In genomic region chr1:21312407-21312992, GRCh38 we compare ENCODE assay signal across 1 cellular context.
TF ChIP-seq lines count a peak whose summit lies in the region.

No MANE protein-coding gene starts in this region.

TF ChIP-seq in HepG2, 621 proteins besides CTCF, POLR2A, EP300 and RAD21 (continued from another document and continues in another):
- TF ChIP-seq KDM6A (CRISPR knock-in tag; IDR thresholded peaks at IDR 0.05; ENCODE audit: low read depth) = no peak
- peak; percentile 89 for TF ChIP-seq RCOR2 (CRISPR knock-in tag; IDR thresholded peaks at IDR 0.05)
- no peak for TF ChIP-seq HNRNPL (IDR thresholded peaks at IDR 0.05; ENCODE audit: low read depth, low read length)
- TF ChIP-seq, protein P1, sequence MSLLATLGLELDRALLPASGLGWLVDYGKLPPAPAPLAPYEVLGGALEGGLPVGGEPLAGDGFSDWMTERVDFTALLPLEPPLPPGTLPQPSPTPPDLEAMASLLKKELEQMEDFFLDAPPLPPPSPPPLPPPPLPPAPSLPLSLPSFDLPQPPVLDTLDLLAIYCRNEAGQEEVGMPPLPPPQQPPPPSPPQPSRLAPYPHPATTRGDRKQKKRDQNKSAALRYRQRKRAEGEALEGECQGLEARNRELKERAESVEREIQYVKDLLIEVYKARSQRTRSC (CRISPR knock-in tag; IDR thresholded peaks at IDR 0.05; ENCODE audit: low read depth) = no peak
- TF ChIP-seq ZNF782 (CRISPR knock-in tag; IDR thresholded peaks at IDR 0.05; ENCODE audit: borderline replicate concordance) = no peak
- TF ChIP-seq CSRNP1 (CRISPR knock-in tag; IDR thresholded peaks at IDR 0.05) = no peak
- no peak for TF ChIP-seq GPBP1L1 (CRISPR knock-in tag; IDR thresholded peaks at IDR 0.05)
- TF ChIP-seq NR2C2 (CRISPR knock-in tag; IDR thresholded peaks at IDR 0.05; ENCODE audit: borderline replicate concordance) = peak; percentile 75
- TF ChIP-seq SMYD3 (CRISPR knock-in tag; IDR thresholded peaks at IDR 0.05) = no peak
- TF ChIP-seq JDP2 (CRISPR knock-in tag; IDR thresholded peaks at IDR 0.05; ENCODE audit: borderline replicate concordance) = no peak
- no peak for TF ChIP-seq SP140L (CRISPR knock-in tag; IDR thresholded peaks at IDR 0.05; ENCODE audit: borderline replicate concordance)
- TF ChIP-seq PAF1 (CRISPR knock-in tag; IDR thresholded peaks at IDR 0.05) = no peak
- no peak for TF ChIP-seq KLF12 (CRISPR knock-in tag; IDR thresholded peaks at IDR 0.05; ENCODE audit: borderline replicate concordance)
- no peak for TF ChIP-seq ZNF572 (CRISPR knock-in tag; IDR thresholded peaks at IDR 0.05)
- peak; percentile 33; the same call in 1 of the 2 replicates for TF ChIP-seq GATAD1 (CRISPR knock-in tag; IDR thresholded peaks at IDR 0.05)
- no peak for TF ChIP-seq TCF7 (IDR thresholded peaks at IDR 0.05; ENCODE audit: low read depth)
- TF ChIP-seq, protein P2, sequence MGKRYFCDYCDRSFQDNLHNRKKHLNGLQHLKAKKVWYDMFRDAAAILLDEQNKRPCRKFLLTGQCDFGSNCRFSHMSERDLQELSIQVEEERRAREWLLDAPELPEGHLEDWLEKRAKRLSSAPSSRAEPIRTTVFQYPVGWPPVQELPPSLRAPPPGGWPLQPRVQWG (CRISPR knock-in tag; IDR thresholded peaks at IDR 0.05; ENCODE audit: borderline replicate concordance, low read depth) = no peak
- TF ChIP-seq YEATS4 (CRISPR knock-in tag; IDR thresholded peaks at IDR 0.05; ENCODE audit: borderline replicate concordance) = no peak
- TF ChIP-seq, protein P3, sequence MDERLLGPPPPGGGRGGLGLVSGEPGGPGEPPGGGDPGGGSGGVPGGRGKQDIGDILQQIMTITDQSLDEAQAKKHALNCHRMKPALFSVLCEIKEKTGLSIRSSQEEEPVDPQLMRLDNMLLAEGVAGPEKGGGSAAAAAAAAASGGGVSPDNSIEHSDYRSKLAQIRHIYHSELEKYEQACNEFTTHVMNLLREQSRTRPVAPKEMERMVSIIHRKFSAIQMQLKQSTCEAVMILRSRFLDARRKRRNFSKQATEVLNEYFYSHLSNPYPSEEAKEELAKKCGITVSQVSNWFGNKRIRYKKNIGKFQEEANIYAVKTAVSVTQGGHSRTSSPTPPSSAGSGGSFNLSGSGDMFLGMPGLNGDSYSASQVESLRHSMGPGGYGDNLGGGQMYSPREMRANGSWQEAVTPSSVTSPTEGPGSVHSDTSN (CRISPR knock-in tag; IDR thresholded peaks at IDR 0.05) = no peak
- no peak for TF ChIP-seq ZNF333 (CRISPR knock-in tag; IDR thresholded peaks at IDR 0.05; ENCODE audit: borderline replicate concordance)
- TF ChIP-seq, protein P4, sequence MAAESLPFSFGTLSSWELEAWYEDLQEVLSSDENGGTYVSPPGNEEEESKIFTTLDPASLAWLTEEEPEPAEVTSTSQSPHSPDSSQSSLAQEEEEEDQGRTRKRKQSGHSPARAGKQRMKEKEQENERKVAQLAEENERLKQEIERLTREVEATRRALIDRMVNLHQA (CRISPR knock-in tag; IDR thresholded peaks at IDR 0.05) = no peak
- no peak for TF ChIP-seq ZNF468 (CRISPR knock-in tag; IDR thresholded peaks at IDR 0.05)
- TF ChIP-seq, protein P5, sequence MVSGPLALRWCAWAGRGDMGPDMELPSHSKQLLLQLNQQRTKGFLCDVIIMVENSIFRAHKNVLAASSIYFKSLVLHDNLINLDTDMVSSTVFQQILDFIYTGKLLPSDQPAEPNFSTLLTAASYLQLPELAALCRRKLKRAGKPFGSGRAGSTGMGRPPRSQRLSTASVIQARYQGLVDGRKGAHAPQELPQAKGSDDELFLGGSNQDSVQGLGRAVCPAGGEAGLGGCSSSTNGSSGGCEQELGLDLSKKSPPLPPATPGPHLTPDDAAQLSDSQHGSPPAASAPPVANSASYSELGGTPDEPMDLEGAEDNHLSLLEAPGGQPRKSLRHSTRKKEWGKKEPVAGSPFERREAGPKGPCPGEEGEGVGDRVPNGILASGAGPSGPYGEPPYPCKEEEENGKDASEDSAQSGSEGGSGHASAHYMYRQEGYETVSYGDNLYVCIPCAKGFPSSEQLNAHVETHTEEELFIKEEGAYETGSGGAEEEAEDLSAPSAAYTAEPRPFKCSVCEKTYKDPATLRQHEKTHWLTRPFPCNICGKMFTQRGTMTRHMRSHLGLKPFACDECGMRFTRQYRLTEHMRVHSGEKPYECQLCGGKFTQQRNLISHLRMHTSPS (CRISPR knock-in tag; IDR thresholded peaks at IDR 0.05; ENCODE audit: low read depth) = 0 out of 2 replicates have a peak, but pooled peaks have one; percentile 29
- TF ChIP-seq, protein P6, sequence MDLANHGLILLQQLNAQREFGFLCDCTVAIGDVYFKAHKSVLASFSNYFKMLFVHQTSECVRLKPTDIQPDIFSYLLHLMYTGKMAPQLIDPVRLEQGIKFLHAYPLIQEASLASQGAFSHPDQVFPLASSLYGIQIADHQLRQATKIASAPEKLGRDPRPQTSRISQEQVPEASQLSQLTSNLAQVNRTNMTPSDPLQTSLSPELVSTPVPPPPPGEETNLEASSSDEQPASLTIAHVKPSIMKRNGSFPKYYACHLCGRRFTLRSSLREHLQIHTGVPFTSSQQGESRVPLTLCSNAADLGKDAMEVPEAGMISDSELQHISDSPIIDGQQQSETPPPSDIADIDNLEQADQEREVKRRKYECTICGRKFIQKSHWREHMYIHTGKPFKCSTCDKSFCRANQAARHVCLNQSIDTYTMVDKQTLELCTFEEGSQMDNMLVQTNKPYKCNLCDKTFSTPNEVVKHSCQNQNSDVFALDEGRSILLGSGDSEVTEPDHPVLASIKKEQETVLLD (CRISPR knock-in tag; IDR thresholded peaks at IDR 0.05; ENCODE audit: low read depth) = no peak
- no peak for TF ChIP-seq NFAT5 (CRISPR knock-in tag; IDR thresholded peaks at IDR 0.05)
- TF ChIP-seq ZNF646 (CRISPR knock-in tag; IDR thresholded peaks at IDR 0.05) = no peak
- TF ChIP-seq ZNF629 (CRISPR knock-in tag; conservative IDR thresholded peaks at IDR 0.05) = no peak
- TF ChIP-seq, protein P7, sequence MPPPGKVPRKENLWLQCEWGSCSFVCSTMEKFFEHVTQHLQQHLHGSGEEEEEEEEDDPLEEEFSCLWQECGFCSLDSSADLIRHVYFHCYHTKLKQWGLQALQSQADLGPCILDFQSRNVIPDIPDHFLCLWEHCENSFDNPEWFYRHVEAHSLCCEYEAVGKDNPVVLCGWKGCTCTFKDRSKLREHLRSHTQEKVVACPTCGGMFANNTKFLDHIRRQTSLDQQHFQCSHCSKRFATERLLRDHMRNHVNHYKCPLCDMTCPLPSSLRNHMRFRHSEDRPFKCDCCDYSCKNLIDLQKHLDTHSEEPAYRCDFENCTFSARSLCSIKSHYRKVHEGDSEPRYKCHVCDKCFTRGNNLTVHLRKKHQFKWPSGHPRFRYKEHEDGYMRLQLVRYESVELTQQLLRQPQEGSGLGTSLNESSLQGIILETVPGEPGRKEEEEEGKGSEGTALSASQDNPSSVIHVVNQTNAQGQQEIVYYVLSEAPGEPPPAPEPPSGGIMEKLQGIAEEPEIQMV (CRISPR knock-in tag; IDR thresholded peaks at IDR 0.05; ENCODE audit: low read depth) = no peak
- TF ChIP-seq ZNF557 (CRISPR knock-in tag; IDR thresholded peaks at IDR 0.05) = no peak
- no peak for TF ChIP-seq ZNF20 (CRISPR knock-in tag; IDR thresholded peaks at IDR 0.05)
- no peak; the same call in 1 of the 2 replicates for TF ChIP-seq IKZF5 (CRISPR knock-in tag; IDR thresholded peaks at IDR 0.05)
- TF ChIP-seq SOX6 (IDR thresholded peaks at IDR 0.05) = no peak
- peak; percentile 87 for TF ChIP-seq SOX6 (CRISPR knock-in tag; IDR thresholded peaks at IDR 0.05)
